Comparison of ENCODE assay signal across 8 cellular contexts in the genomic region with DNA sequence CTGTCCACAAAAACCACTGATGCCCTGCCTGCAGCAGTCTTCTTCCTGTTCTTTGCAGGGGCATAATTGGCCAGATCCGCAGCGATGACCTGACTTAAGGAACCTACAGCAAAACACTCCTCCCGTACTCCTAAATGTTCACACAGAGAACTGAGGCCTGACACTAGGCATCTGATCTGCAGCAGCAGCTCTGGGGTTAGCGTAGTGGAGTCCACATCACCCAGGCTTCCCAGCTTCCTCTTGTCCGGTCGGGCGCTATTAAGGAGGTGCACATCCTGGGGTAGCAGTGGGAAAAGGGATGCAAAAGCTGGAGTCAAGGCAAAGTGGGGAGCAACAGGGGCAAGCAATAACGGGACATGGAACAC. TPM values are rescaled to one million over a fixed set of nuclear protein-coding genes. Genes with fewer than 3 reads are reported as not detected.
DNase-seq lines count a peak whose midpoint lies in the region; ATAC-seq, FAIRE-seq and TF ChIP-seq lines count a peak whose summit lies in the region.

No MANE protein-coding gene starts in this region.

- H3K79me2 ChIP-seq in endothelial cell of umbilical vein (ENCODE audit: control insufficient read depth, insufficient read depth, low read length): peaks cover 24% of the 10 kb centered on the region

- H2AFZ ChIP-seq in endothelial cell of umbilical vein (ENCODE audit: low read depth, low read length): peak overlapping the region; percentile 83

- peak overlapping the region; percentile 47 for H3K9ac ChIP-seq in endothelial cell of umbilical vein (replicated peaks; ENCODE audit: extremely low read depth, insufficient read depth, low read length)

- H3K27ac ChIP-seq in A673 (ENCODE audit: low read depth, low read length, poor library complexity, severe bottlenecking) (no peak overlapping the region), endothelial cell of umbilical vein (ENCODE audit: insufficient read depth, low read depth, low read length) (no peak overlapping the region)

- intact Hi-C loops in A673 (cut with micrococcal nuclease; ENCODE audit: unreplicated experiment) (no loop called here), endothelial cell of umbilical vein (cut with micrococcal nuclease) (loop anchor here (5.0 to 10.0 kb wide), 2 partner anchors 192 to 350 kb away; no protein-coding TSS in a partner anchor)

- H4K20me1 ChIP-seq in endothelial cell of umbilical vein (replicated peaks; ENCODE audit: control insufficient read depth, extremely low read depth, insufficient read depth, low read length): no peaks in the 10 kb centered on the region

- TF ChIP-seq CTCF in A673 (conservative IDR thresholded peaks at IDR 0.05; ENCODE audit: low read depth, low read length): no peak
- TF ChIP-seq CTCF in endothelial cell of umbilical vein (IDR thresholded peaks at IDR 0.05; ENCODE audit: extremely low read depth in 1 of 2, insufficient read depth in 1 of 2, low read depth in 1 of 2, low read length in 2 of 2): no peak

- no peak for TF ChIP-seq POLR2A in endothelial cell of umbilical vein (IDR thresholded peaks at IDR 0.05; ENCODE audit: low read depth, low read length)

- H3K4me3 Mint-ChIP-seq in naive thymus-derived CD8-positive, alpha-beta T cell: peak overlapping the region; percentile 92 to 99 (median 96)

- peaks cover 38 to 65% (median 55%) of the 10 kb centered on the region in 4 donors for H3K4me1 Mint-ChIP-seq in naive thymus-derived CD8-positive, alpha-beta T cell

- BruUV-seq in A673 (replicated peaks; lab: Mats Ljungman, UMichigan) (no TSS peak), endothelial cell of umbilical vein (replicated peaks; lab: Mats Ljungman, UMichigan) (no TSS peak)

- H3K36me3 ChIP-seq in A673 (ENCODE audit: insufficient read depth, low read length, poor library complexity, severe bottlenecking) (no peaks in the 10 kb centered on the region), endothelial cell of umbilical vein (ENCODE audit: control insufficient read depth in 2 of 2, extremely low read depth in 1 of 2, insufficient read depth in 2 of 2, low read length in 2 of 2) (no peaks in the 10 kb centered on the region)

- H3K4me1 ChIP-seq in A673 (ENCODE audit: insufficient read depth, low read length, poor library complexity, severe bottlenecking) (no peaks in the 10 kb centered on the region), endothelial cell of umbilical vein (ENCODE audit: control insufficient read depth, extremely low read depth, insufficient read depth, low read length) (peaks cover 17% of the 10 kb centered on the region)

- CTCF ChIA-PET in A673 (lab: Charles Lee) (no interaction called here), endothelial cell of umbilical vein (lab: Charles Lee) (interaction anchor here (1.1 to 1.8 kb wide), 2 partner anchors 12 to 350 kb away, joined by 3 to 6 read pairs; a partner anchor contains a TSS)

- ATAC-seq in GM18502 (IDR thresholded peaks at IDR 0.05; ENCODE audit: poor library complexity, unreplicated experiment) (peak; percentile 17), HG03354 (IDR thresholded peaks at IDR 0.05; ENCODE audit: poor library complexity, severe bottlenecking, unreplicated experiment) (peak; percentile 16), HG03442 (IDR thresholded peaks at IDR 0.05; ENCODE audit: unreplicated experiment) (no peak), HG03571 (IDR thresholded peaks at IDR 0.05; ENCODE audit: unreplicated experiment) (no peak)
- no peak for ATAC-seq in naive thymus-derived CD8-positive, alpha-beta T cell

- H3K36me3 Mint-ChIP-seq in naive thymus-derived CD8-positive, alpha-beta T cell: peaks cover 0 to 5% (median 0%) of the 10 kb centered on the region in 3 donors

- H3K27me3 ChIP-seq in A673 (replicated peaks; ENCODE audit: insufficient read depth, low read depth, low read length, poor library complexity) (peaks cover 8% of the 10 kb centered on the region), endothelial cell of umbilical vein (ENCODE audit: control insufficient read depth in 2 of 2, insufficient read depth in 2 of 2, low read length in 2 of 2) (peaks cover 14 to 19% of the 10 kb centered on the region in 2 experiments)

- H3K4me2 ChIP-seq in endothelial cell of umbilical vein (ENCODE audit: insufficient read depth, low read length): peak overlapping the region; percentile 85

- H3K27me3 Mint-ChIP-seq in naive thymus-derived CD8-positive, alpha-beta T cell: peaks cover 0 to 5% (median 4%) of the 10 kb centered on the region in 5 donors

- DNase-seq in A673 (ENCODE audit: low spot score) (no peak), SKM-1 (lab: John Stamatoyannopoulos, UW; ENCODE audit: unreplicated experiment) (peak; percentile 17), endothelial cell of umbilical vein (ENCODE audit: low read depth, low spot score) (no peak)
- peak in 2 of 10 donors; percentile 30 to 32 for DNase-seq in naive thymus-derived CD8-positive, alpha-beta T cell

- POLR2A ChIA-PET in A673 (lab: Charles Lee; ENCODE audit: low non-redundant PET): no interaction called here
- POLR2A ChIA-PET in endothelial cell of umbilical vein (lab: Charles Lee): interaction anchor here (1.3 kb wide), 1 partner anchor 44 kb away, joined by 5 read pairs; no protein-coding TSS in a partner anchor
- POLR2A ChIA-PET in naive thymus-derived CD8-positive, alpha-beta T cell (lab: Charles Lee): interaction anchor here (0.6 to 3.0 kb wide), 3 partner anchors 8 to 12 kb away, joined by 3 to 23 read pairs (median 4); a partner anchor contains a TSS

- H3K27ac Mint-ChIP-seq in naive thymus-derived CD8-positive, alpha-beta T cell: peak overlapping the region; percentile 96 to 99 (median 98)

- no peaks in the 10 kb centered on the region for H3K9me1 ChIP-seq in endothelial cell of umbilical vein (replicated peaks; ENCODE audit: control insufficient read depth, extremely low read depth, insufficient read depth, low read length)

- H3K9me3 ChIP-seq in A673 (ENCODE audit: low read depth, low read length, poor library complexity, severe bottlenecking) (no peaks in the 10 kb centered on the region), endothelial cell of umbilical vein (replicated peaks; ENCODE audit: control insufficient read depth, insufficient read depth, low read length) (no peaks in the 10 kb centered on the region)

- no peaks in the 10 kb centered on the region for H3K9me3 Mint-ChIP-seq in naive thymus-derived CD8-positive, alpha-beta T cell

- FAIRE-seq in endothelial cell of umbilical vein (lab: Jason Lieb, UNC): no peak

- peak overlapping the region; percentile 77 for H3K4me3 ChIP-seq in A673 (ENCODE audit: low read depth, low read length, poor library complexity, severe bottlenecking)
- H3K4me3 ChIP-seq in endothelial cell of umbilical vein (replicated peaks in 1 of 3; ENCODE audit: insufficient read depth in 1 of 3, low read depth in 1 of 3, low read length in 3 of 3): peak overlapping the region; percentile 49 to 97 (median 74)

- dilution Hi-C loops in endothelial cell of umbilical vein (cut with MboI; ENCODE audit: extremely low pct_ligation_motif_present, low sequenced_read_pairs): no loop called here

TF ChIP-seq in endothelial cell of umbilical vein, 7 proteins besides CTCF, POLR2A, EP300 and RAD21:
- TF ChIP-seq JUN (IDR thresholded peaks at IDR 0.05; ENCODE audit: borderline replicate concordance, insufficient read depth, insufficient read length, low read depth) (no peak), FOS (IDR thresholded peaks at IDR 0.05; ENCODE audit: borderline replicate concordance, insufficient read depth, low read length) (no peak), POLR2AphosphoS5 (IDR thresholded peaks at IDR 0.05; ENCODE audit: insufficient read depth, low read depth, low read length) (no peak), EZH2 (IDR thresholded peaks at IDR 0.05; ENCODE audit: borderline replicate concordance, low read depth, low read length, severe bottlenecking) (no peak)

RNA-seq across cellular contexts. Expression of a gene that starts 0.8 kb away (rescaled TPM):
- total RNA-seq in A673 (2021): 7.3 and 8.4 TPM in 2 replicates
- total RNA-seq in endothelial cell of umbilical vein: 17.6 and 22.8 TPM in 2 replicates
- polyA plus RNA-seq in endothelial cell of umbilical vein: 12.3 and 14.2 TPM in 2 replicates
- 11.6 and 12.4 TPM in 2 replicates for polyA plus RNA-seq in endothelial cell of umbilical vein (2011; cell fraction: cytosol; rRNA removed)
- polyA plus RNA-seq in endothelial cell of umbilical vein (2011; cell fraction: nucleus; rRNA removed): 15.2 and 15.7 TPM in 2 replicates
- 12.6 and 16.3 TPM in 2 replicates for polyA plus RNA-seq in endothelial cell of umbilical vein (2012)
- 38.9 and 51.2 TPM in 2 replicates for polyA minus RNA-seq in endothelial cell of umbilical vein
- 6.1 TPM for polyA minus RNA-seq in endothelial cell of umbilical vein (2011; cell fraction: cytosol; rRNA and poly(A)+ RNA removed)
- 68.9 and 71.6 TPM in 2 replicates for polyA minus RNA-seq in endothelial cell of umbilical vein (2011; cell fraction: nucleus; rRNA and poly(A)+ RNA removed)
- total RNA-seq in naive thymus-derived CD8-positive, alpha-beta T cell: 10 to 100 TPM; 14.3 to 14.8 TPM
- polyA plus RNA-seq in naive thymus-derived CD8-positive, alpha-beta T cell: 10 to 100 TPM; 17.2 to 21.7 (median 18.9) TPM

RNA-seq across cellular contexts. Expression of a gene that starts 12.3 kb away (rescaled TPM):
- 30.9 and 40.0 TPM in 2 replicates for total RNA-seq in A673 (2021)
- 51.9 and 52.1 TPM in 2 replicates for total RNA-seq in endothelial cell of umbilical vein
- polyA plus RNA-seq in endothelial cell of umbilical vein: 13.8 and 18.9 TPM in 2 replicates
- 16.3 and 18.9 TPM in 2 replicates for polyA plus RNA-seq in endothelial cell of umbilical vein (2011; cell fraction: cytosol; rRNA removed)
- polyA plus RNA-seq in endothelial cell of umbilical vein (2011; cell fraction: nucleus; rRNA removed): 41.8 and 52.7 TPM in 2 replicates
- 32.7 and 37.2 TPM in 2 replicates for polyA plus RNA-seq in endothelial cell of umbilical vein (2012)
- 32.4 and 39.8 TPM in 2 replicates for polyA minus RNA-seq in endothelial cell of umbilical vein
- polyA minus RNA-seq in endothelial cell of umbilical vein (2011; cell fraction: cytosol; rRNA and poly(A)+ RNA removed): 15.3 TPM
- 63.9 and 64.7 TPM in 2 replicates for polyA minus RNA-seq in endothelial cell of umbilical vein (2011; cell fraction: nucleus; rRNA and poly(A)+ RNA removed)
- total RNA-seq in naive thymus-derived CD8-positive, alpha-beta T cell: 10 to 100 TPM; 88.0 to 91.7 TPM
- polyA plus RNA-seq in naive thymus-derived CD8-positive, alpha-beta T cell: 10 to 100 TPM; 55.3 to 72.2 (median 65.7) TPM

Comparison
In these comparisons a context has a peak if more than half of its experiments do, and no peak if none do; other contexts are left out.
1. ATAC-seq: peak in GM18502 (single experiment) and HG03354 (single experiment); none in naive thymus-derived CD8-positive, alpha-beta T cell (0 of 2), HG03442 (single experiment) and HG03571 (single experiment).